27 cellular contexts compared by ENCODE assay signal in the genomic region with DNA sequence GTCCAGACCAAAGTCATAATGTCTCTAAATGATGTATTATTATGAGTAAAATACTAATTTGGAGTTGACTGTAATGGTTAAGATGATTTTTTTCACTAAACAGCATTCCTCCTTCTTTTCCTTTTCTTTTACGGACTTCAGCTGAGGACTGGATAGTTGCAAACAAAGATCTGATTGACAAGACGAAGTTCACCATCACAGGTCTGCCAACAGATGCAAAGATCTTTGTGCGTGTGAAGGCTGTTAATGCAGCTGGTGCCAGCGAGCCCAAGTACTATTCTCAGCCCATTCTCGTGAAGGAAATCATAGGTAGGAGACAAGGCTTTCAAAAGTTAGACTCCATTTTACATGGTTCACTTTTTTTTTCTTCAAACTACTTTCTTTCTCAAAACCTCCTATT.
"Had no signal": no experiment of that assay in that cellular context is flagged by ENCODE, and none has a peak within 500 bp of the region (broad histone marks: within the 10 kb centered on the region; RNA-seq: fewer than 3 reads in every experiment).

No MANE protein-coding gene starts in this region.

- DNase-seq: immature natural killer cell; kidney; left colon; left ventricle myocardium inferior; mesendoderm; naive B cell; natural killer cell; nephron progenitor cell; pancreas; posterior cingulate gyrus; retina; right cardiac atrium; sigmoid colon; stimulated activated CD4-positive, alpha-beta T cell treated with anti-CD3 and anti-CD28 coated beads, Interleukin-1b, Interleukin-23, amount 100 ng/mL, for 48 hours; stimulated activated CD4-positive, alpha-beta T cell treated with anti-CD3 and anti-CD28 coated beads, Interleukin-2, amount 100 ng/mL, for 48 hours; stimulated activated CD4-positive, alpha-beta T cell treated with anti-CD3 and anti-CD28 coated beads, Interleukin-4, amount 100 ng/mL, for 4 hours; stimulated activated CD8-positive, alpha-beta memory T cell treated with anti-CD3 and anti-CD28 coated beads, Interleukin-4, amount 100 ng/mL, for 48 hours; stimulated activated naive CD4-positive, alpha-beta T cell treated with Interleukin-2 at 50 U/mL for 16 hours; stimulated activated naive CD8-positive, alpha-beta T cell treated with anti-CD3 and anti-CD28 coated beads, Interleukin-15, amount 100 ng/mL, for 72 hours; substantia nigra had no signal

- H3K27ac ChIP-seq: left ventricle myocardium inferior, pancreas, prostate gland, sigmoid colon, tibial nerve, vagina had no signal

- H3K36me3 ChIP-seq: left ventricle myocardium inferior, pancreas, prostate gland, sigmoid colon, tibial nerve, vagina had no signal

- H3K4me1 ChIP-seq: prostate gland, sigmoid colon, vagina had no signal

- H3K9me3 ChIP-seq: left ventricle myocardium inferior, pancreas, prostate gland, sigmoid colon, tibial nerve, vagina had no signal

- H3K4me3 ChIP-seq: left ventricle myocardium inferior, lung, pancreas, prostate gland, sigmoid colon, smooth muscle cell, tibial nerve, vagina had no signal

- H3K4me2 ChIP-seq: smooth muscle cell had no signal

- H3K27me3 ChIP-seq: pancreas, sigmoid colon, tibial nerve, vagina had no signal

- ATAC-seq: natural killer cell; pancreas; right cardiac atrium; stimulated activated memory B cell treated with anti-CD40 and anti-IgM and Interleukin-4, amounts not matched to agents 10 μg/mL and 1 μg/mL and 100 μg/mL, for 72 hours; stimulated activated naive CD8-positive, alpha-beta T cell treated with anti-CD3 and anti-CD28 coated beads, Interleukin-15, amount 100 ng/mL, for 72 hours had no signal

- FAIRE-seq: islet of Langerhans, kidney had no signal
